22 cellular contexts compared by ENCODE assay signal in the genomic region with DNA sequence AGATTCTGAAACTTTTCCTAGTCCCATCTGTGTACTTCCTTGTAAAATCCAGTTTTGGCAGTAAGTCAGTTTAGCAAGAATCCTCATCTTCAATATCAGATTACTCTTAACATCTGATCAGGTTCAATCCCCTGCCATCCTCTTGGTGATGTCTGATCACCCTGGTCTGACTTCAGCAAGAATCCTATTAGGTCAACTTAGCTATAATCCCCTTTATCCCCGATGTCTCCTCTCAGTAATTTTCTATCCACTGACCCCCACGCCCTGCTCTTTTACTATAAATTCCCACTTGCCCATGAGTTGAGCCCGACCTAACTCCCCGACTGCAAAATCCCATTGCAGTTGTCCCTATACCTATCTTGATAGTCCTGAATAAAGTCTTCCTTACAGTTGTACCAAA. TPM values are rescaled to one million over a fixed set of nuclear protein-coding genes. Genes with fewer than 3 reads are reported as not detected.
A peak's percentile ranks its signal among the peaks of the same experiment; 100 is the strongest.
DNase-seq lines count a peak whose midpoint lies in the region; ATAC-seq, FAIRE-seq and TF ChIP-seq lines count a peak whose summit lies in the region.
"Had no signal": no experiment of that assay in that cellular context is flagged by ENCODE, and none has a peak within 500 bp of the region (broad histone marks: within the 10 kb centered on the region; RNA-seq: fewer than 3 reads in every experiment).

No MANE protein-coding gene starts in this region.

- FAIRE-seq in D721Med (lab: Jason Lieb, UNC): peak; percentile 100
- FAIRE-seq: A204.1, GM12892, GM18507 had no signal

- H3K36me3 ChIP-seq in adipocyte (ENCODE audit: control insufficient read depth, insufficient read depth, low read length, severe bottlenecking): peaks cover 34% of the 10 kb centered on the region
- H3K36me3 ChIP-seq: BLaER1, HAP-1 had no signal

- H3K9ac ChIP-seq in adipocyte (ENCODE audit: low read length): no peak overlapping the region
- H3K9ac ChIP-seq: BLaER1, KMS-11 had no signal

- ATAC-seq in HG03378 (IDR thresholded peaks at IDR 0.05; ENCODE audit: unreplicated experiment) (no peak), GM21529 (IDR thresholded peaks at IDR 0.05; ENCODE audit: unreplicated experiment) (no peak)

- H3K36me3 Mint-ChIP-seq in HFFc6 (ENCODE audit: low read depth) (peaks cover 37% of the 10 kb centered on the region), progenitor cell of endocrine pancreas (ENCODE audit: insufficient read depth) (peaks cover 10% of the 10 kb centered on the region)
- H3K36me3 Mint-ChIP-seq: CD14-positive monocyte; CD4-positive, alpha-beta memory T cell had no signal

- no peak for DNase-seq in D721Med (ENCODE audit: insufficient read length, low spot score)
- DNase-seq in HFFc6: no peak
- DNase-seq in adipocyte (ENCODE audit: low read depth): no peak
- DNase-seq in progenitor cell of endocrine pancreas (ENCODE audit: low spot score, unreplicated experiment): no peak
- DNase-seq in AG20443 (ENCODE audit: low spot score): no peak
- DNase-seq: Calu3; CD4-positive, alpha-beta memory T cell; DMS153; DMS79; GDM1 had no signal

- H3K4me1 ChIP-seq in adipocyte (ENCODE audit: control insufficient read depth, insufficient read depth, low read length): peaks cover 61% of the 10 kb centered on the region
- H3K4me1 ChIP-seq: BLaER1, HAP-1 had no signal

- TF ChIP-seq CTCF in D721Med (IDR thresholded peaks at IDR 0.05; ENCODE audit: insufficient read depth, missing control alignments): no peak
- TF ChIP-seq CTCF in HFFc6 (IDR thresholded peaks at IDR 0.05): no peak
- TF ChIP-seq CTCF in progenitor cell of endocrine pancreas (IDR thresholded peaks at IDR 0.05; ENCODE audit: unreplicated experiment): no peak

- H3K4me3 Mint-ChIP-seq in HFFc6 (no peak overlapping the region), progenitor cell of endocrine pancreas (ENCODE audit: low read depth) (no peak overlapping the region)
- H3K4me3 Mint-ChIP-seq: CD14-positive monocyte; CD4-positive, alpha-beta memory T cell had no signal

- peak overlapping the region; percentile 29; the same call in 1 of the 2 replicates for H3K27ac Mint-ChIP-seq in HFFc6
- H3K27ac Mint-ChIP-seq in progenitor cell of endocrine pancreas: peak overlapping the region; percentile 6
- H3K27ac Mint-ChIP-seq: CD14-positive monocyte; CD4-positive, alpha-beta memory T cell had no signal

- H3K4me3 ChIP-seq in adipocyte (ENCODE audit: low read length): peak overlapping the region; percentile 17
- H3K4me3 ChIP-seq: BLaER1, HAP-1 had no signal

- H3K9me3 ChIP-seq in adipocyte (ENCODE audit: control insufficient read depth, low read length): no peaks in the 10 kb centered on the region
- H3K9me3 ChIP-seq: BLaER1, HAP-1 had no signal

- no peaks in the 10 kb centered on the region; the same call in 1 of the 2 replicates for H3K27me3 Mint-ChIP-seq in HFFc6 (ENCODE audit: insufficient read depth)
- no peaks in the 10 kb centered on the region for H3K27me3 Mint-ChIP-seq in progenitor cell of endocrine pancreas

- H3K9me3 Mint-ChIP-seq in HFFc6 (no peaks in the 10 kb centered on the region), progenitor cell of endocrine pancreas (ENCODE audit: low read depth) (no peaks in the 10 kb centered on the region)

- H3K27me3 ChIP-seq in adipocyte (replicated peaks; ENCODE audit: control insufficient read depth, insufficient read depth, low read length): no peaks in the 10 kb centered on the region
- H3K27me3 ChIP-seq: BLaER1 had no signal

- H3K4me1 Mint-ChIP-seq in HFFc6 (ENCODE audit: low read depth): peaks cover 36% of the 10 kb centered on the region
- no peaks in the 10 kb centered on the region for H3K4me1 Mint-ChIP-seq in progenitor cell of endocrine pancreas (ENCODE audit: low read depth)
- H3K4me1 Mint-ChIP-seq: CD14-positive monocyte; CD4-positive, alpha-beta memory T cell had no signal

RNA-seq across cellular contexts. Expression of a gene that starts 57.9 kb away (rescaled TPM):
- not detected for total RNA-seq in HFFc6 (2021; fragmentation: NEBNext Ultra II Directional; extraction: Animal tissue kit (Norgen Biotek cat#: 25700))
- total RNA-seq in progenitor cell of endocrine pancreas: not detected in 2 replicates
- total RNA-seq: Calu3; CD4-positive, alpha-beta memory T cell; Daoy; H4; HT1080 had no signal
